In the genomic region with DNA sequence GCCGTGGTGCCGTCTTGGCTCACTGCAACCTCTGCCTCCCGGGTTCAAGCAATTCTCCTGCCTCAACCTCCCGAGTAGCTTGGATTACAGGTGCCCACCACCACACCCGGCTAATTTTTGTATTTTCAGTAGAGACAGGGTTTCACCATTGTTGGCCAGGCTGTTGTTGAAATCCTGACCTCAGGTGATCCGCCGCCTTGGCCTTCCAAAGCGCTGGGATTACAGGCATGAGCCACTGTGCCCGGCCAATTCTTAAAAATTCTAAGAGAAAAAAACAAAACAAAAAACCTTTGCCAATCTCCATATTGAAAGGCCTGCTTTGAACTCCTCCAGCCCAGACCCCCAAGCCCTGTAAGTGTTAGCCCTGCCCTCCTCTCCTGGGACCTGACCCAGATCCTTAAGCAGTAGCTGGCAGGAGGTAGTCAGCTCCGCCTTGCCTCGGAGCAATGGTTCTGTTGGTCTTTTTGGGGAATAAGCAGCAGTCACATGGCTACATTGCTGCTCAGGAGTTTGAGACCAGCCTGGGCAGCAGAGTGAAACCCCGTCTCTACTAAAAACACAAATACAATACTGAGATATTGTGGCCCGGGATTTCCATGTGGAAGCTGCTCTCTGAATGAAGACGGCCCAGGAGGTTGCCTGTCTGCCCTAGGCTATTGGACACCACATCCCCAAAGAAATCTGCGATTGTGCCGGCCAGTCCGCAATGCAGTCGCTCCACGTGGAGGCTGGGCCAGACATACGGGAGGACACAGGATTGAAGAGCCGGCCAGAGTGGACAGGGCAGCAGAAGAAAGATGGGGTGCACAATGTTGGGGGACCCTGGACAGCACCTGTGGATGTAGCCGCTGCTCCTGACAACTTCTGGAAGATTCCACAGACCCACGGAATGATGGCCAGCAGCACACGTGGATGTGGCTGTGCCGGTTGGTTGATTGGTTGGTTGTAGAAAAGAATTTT, we compare ENCODE assay signal across 1 cellular context.
TF ChIP-seq lines count a peak whose summit lies in the region.

No MANE protein-coding gene starts in this region.

TF ChIP-seq in HepG2, 621 proteins besides CTCF, POLR2A, EP300 and RAD21:
- TF ChIP-seq SETDB1 (CRISPR knock-in tag; IDR thresholded peaks at IDR 0.05; ENCODE audit: borderline replicate concordance), result no peak
- TF ChIP-seq PBX3 (CRISPR knock-in tag; IDR thresholded peaks at IDR 0.05; ENCODE audit: borderline replicate concordance), result no peak
- TF ChIP-seq ZNF556 (CRISPR knock-in tag; IDR thresholded peaks at IDR 0.05; ENCODE audit: borderline replicate concordance), result no peak
- TF ChIP-seq MIER2 (CRISPR knock-in tag; IDR thresholded peaks at IDR 0.05), result no peak
- no peak for TF ChIP-seq PLSCR1 (CRISPR knock-in tag; IDR thresholded peaks at IDR 0.05; ENCODE audit: borderline replicate concordance)
- no peak for TF ChIP-seq ZMAT3 (CRISPR knock-in tag; conservative IDR thresholded peaks at IDR 0.05)
- TF ChIP-seq SAP130 (CRISPR knock-in tag; IDR thresholded peaks at IDR 0.05; ENCODE audit: low read depth), result no peak
- TF ChIP-seq MLXIP (CRISPR knock-in tag; IDR thresholded peaks at IDR 0.05; ENCODE audit: borderline replicate concordance), result no peak
